Comparison of ENCODE assay signal across 8 cellular contexts in genomic region chr17:77164483-77165030, GRCh38. TPM values are rescaled to one million over a fixed set of nuclear protein-coding genes. Genes with fewer than 3 reads are reported as not detected.
DNase-seq lines count a peak whose midpoint lies in the region; ATAC-seq and TF ChIP-seq lines count a peak whose summit lies in the region.
"Had no signal": no experiment of that assay in that cellular context is flagged by ENCODE, and none has a peak within 500 bp of the region (broad histone marks: within the 10 kb centered on the region; RNA-seq: fewer than 3 reads in every experiment).

No MANE protein-coding gene starts in this region.

- ATAC-seq in mucosa of descending colon: no peak
- ATAC-seq in HG02588 (IDR thresholded peaks at IDR 0.05; ENCODE audit: unreplicated experiment): no peak

- H3K4me1 ChIP-seq in SJSA1 (replicated peaks): peaks cover 67% of the 10 kb centered on the region
- peaks cover 46% of the 10 kb centered on the region for H3K4me1 ChIP-seq in cardiac muscle cell (ENCODE audit: low read depth)
- H3K4me1 ChIP-seq in sigmoid colon: peaks cover 0 to 51% (median 42%) of the 10 kb centered on the region in 4 donors
- peaks cover 24% of the 10 kb centered on the region for H3K4me1 ChIP-seq in mucosa of descending colon (ENCODE audit: low read depth)

- in situ Hi-C loops in KBM-7 (cut with MboI; ENCODE audit: low pct_unique_long_range_greater_than_20kb, low sequenced_read_pairs): no loop called here

- no peak for TF ChIP-seq POLR2A in sigmoid colon (IDR thresholded peaks at IDR 0.05)

- no peak for TF ChIP-seq EP300 in sigmoid colon (IDR thresholded peaks at IDR 0.05)

- WGBS in sigmoid colon, 2 donors: 65 to 73% methylated on average over 6 of the region's 6 CpGs

- H3K4me3 ChIP-seq in SJSA1: no peak overlapping the region
- H3K4me3 ChIP-seq in cardiac muscle cell: no peak overlapping the region
- no peak overlapping the region for H3K4me3 ChIP-seq in sigmoid colon
- no peak overlapping the region for H3K4me3 ChIP-seq in mucosa of descending colon

- intact Hi-C loops in sigmoid colon (cut with DNase I) (no loop called here), mucosa of descending colon (cut with DNase I, micrococcal nuclease) (no loop called here)

- peak overlapping the region; percentile 83 for H3K27ac ChIP-seq in SJSA1
- peak overlapping the region; percentile 75 for H3K27ac ChIP-seq in cardiac muscle cell
- peak overlapping the region in 3 of 4 donors; percentile 21 to 59 (median 38) for H3K27ac ChIP-seq in sigmoid colon

- TF ChIP-seq CTCF in cardiac muscle cell (IDR thresholded peaks at IDR 0.05; ENCODE audit: low read depth, low read length): no peak
- no peak for TF ChIP-seq CTCF in sigmoid colon (IDR thresholded peaks at IDR 0.05)
- no peak for TF ChIP-seq CTCF in mucosa of descending colon (IDR thresholded peaks at IDR 0.05)

- DNase-seq in KBM-7 (peak; percentile 43), SJSA1 (ENCODE audit: low read depth in 1 of 2, low spot score in 2 of 2) (peak; percentile 92 to 97), cardiac muscle cell (ENCODE audit: low read depth in 1 of 2, low spot score in 1 of 2) (no peak), sigmoid colon (no peak), mucosa of descending colon (no peak)
- no peak for DNase-seq in stimulated activated CD4-positive, alpha-beta T cell treated with anti-CD3 and anti-CD28 coated beads, Interleukin-4, amount 100 ng/mL, for 4 hours
- DNase-seq: NCI-H1436 had no signal

- H3K36me3 ChIP-seq in SJSA1 (peaks cover 59% of the 10 kb centered on the region), cardiac muscle cell (no peaks in the 10 kb centered on the region), sigmoid colon (no peaks in the 10 kb centered on the region), mucosa of descending colon (ENCODE audit: low read depth) (no peaks in the 10 kb centered on the region)

- no peaks in the 10 kb centered on the region for H3K27me3 ChIP-seq in SJSA1 (replicated peaks)
- H3K27me3 ChIP-seq in cardiac muscle cell: no peaks in the 10 kb centered on the region
- H3K27me3 ChIP-seq in sigmoid colon: no peaks in the 10 kb centered on the region

- H3K9me3 ChIP-seq in SJSA1 (replicated peaks) (peaks cover 17% of the 10 kb centered on the region), cardiac muscle cell (ENCODE audit: low read depth) (no peaks in the 10 kb centered on the region), sigmoid colon (peaks cover 0 to 11% (median 2%) of the 10 kb centered on the region in 4 donors), mucosa of descending colon (peaks cover 7% of the 10 kb centered on the region)

RNA-seq across cellular contexts. Expression of gene SEC14L1, which starts 23.8 kb away (rescaled TPM):
- 31.5 and 76.0 TPM in 2 replicates for total RNA-seq in SJSA1 (2014; rRNA removed; shearing (Covaris generic))
- total RNA-seq in cardiac muscle cell: 25.5 and 26.0 TPM in 2 replicates
- polyA plus RNA-seq in cardiac muscle cell: 30.0 and 32.4 TPM in 2 replicates
- 10 to 100 TPM; 18.9 to 39.9 (median 24.4) TPM for total RNA-seq in sigmoid colon
- 10 to 100 TPM in 2 of 3 donors, 1 to 10 TPM in 1; 9.6 to 33.4 (median 20.1) TPM for polyA plus RNA-seq in sigmoid colon
- total RNA-seq in mucosa of descending colon: 10 to 100 TPM; 24.5 to 44.6 (median 44.0) TPM

Comparison
In these comparisons a context has a peak if more than half of its experiments do, and no peak if none do; other contexts are left out.
1. DNase-seq: peak in KBM-7 (single experiment) and SJSA1 (2 of 2); none in cardiac muscle cell (0 of 2), sigmoid colon (single experiment), mucosa of descending colon (0 of 3) and stimulated activated CD4-positive, alpha-beta T cell treated with anti-CD3 and anti-CD28 coated beads, Interleukin-4, amount 100 ng/mL, for 4 hours (0 of 2).
2. Peak in every context shown above with its lines, with median percentiles within 50 percentile points of each other: H3K27ac ChIP-seq.